29 cellular contexts compared by ENCODE assay signal in the genomic region with DNA sequence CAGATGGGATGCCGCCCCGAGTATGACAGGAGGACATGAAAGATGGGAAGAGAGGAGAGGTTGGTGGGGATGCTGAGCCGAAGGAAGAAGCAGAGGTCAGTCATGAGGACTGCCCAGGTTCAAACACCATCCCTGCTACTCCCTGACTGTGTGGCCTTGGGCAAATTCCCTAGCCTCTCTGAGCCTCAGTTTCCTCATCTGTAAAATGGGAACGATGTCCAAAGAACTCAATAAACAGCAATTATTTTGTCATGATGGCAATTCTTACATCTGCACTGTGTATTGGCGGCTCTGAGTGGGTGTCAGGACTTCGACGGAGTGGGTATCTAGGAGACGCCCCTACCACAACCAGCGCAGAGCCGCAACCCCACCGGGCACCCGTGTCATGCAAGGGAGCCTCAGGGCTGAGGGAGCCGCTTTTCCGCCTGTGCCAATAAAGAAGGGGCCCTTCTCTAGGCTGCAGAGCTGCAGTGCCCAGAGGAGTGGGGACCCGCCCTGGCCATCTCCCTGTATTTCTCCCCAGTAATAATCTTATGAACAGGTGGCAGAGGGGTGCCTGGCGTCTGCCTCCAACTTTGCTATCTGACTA.
"Had no signal": no experiment of that assay in that cellular context is flagged by ENCODE, and none has a peak within 500 bp of the region (broad histone marks: within the 10 kb centered on the region; RNA-seq: fewer than 3 reads in every experiment).

No MANE protein-coding gene starts in this region.

- H3K27me3 ChIP-seq: adrenal gland, ascending aorta, breast epithelium, cardiac muscle cell, colonic mucosa, heart left ventricle had no signal

- H3K27ac Mint-ChIP-seq: activated B cell treated with CpG ODN at 0.5 μM for 24 hours; activated CD8-positive, alpha-beta T cell treated with anti-CD3 and anti-CD28 coated beads for 36 hours; activated naive CD8-positive, alpha-beta T cell; activated T-helper 17 cell treated with anti-CD3 and anti-CD28 coated beads, Interleukin-2, amount 50 U/mL, for 72 hours; endodermal cell; T-helper 1 cell treated with Interleukin-12 subunit alpha and Interleukin-12 subunit beta and Interleukin-4 antibody, amounts not matched to agents 30 μg/mL and 1 μg/mL, for 36 hours had no signal

- H3K4me3 Mint-ChIP-seq: activated B cell treated with CpG ODN at 0.5 μM for 24 hours; activated CD8-positive, alpha-beta T cell treated with anti-CD3 and anti-CD28 coated beads for 36 hours; activated naive CD8-positive, alpha-beta T cell; activated T-cell treated with anti-CD3 and anti-CD28 coated beads, Interleukin-2, amount 50 U/mL, for 4 hours; activated T-helper 17 cell treated with anti-CD3 and anti-CD28 coated beads, Interleukin-2, amount 50 U/mL, for 72 hours; brain; endodermal cell; T-helper 1 cell treated with Interleukin-12 subunit alpha and Interleukin-12 subunit beta and Interleukin-4 antibody, amounts not matched to agents 30 μg/mL and 1 μg/mL, for 36 hours had no signal

- H3K9me3 Mint-ChIP-seq: activated B cell treated with CpG ODN at 0.5 μM for 24 hours; activated CD8-positive, alpha-beta T cell treated with anti-CD3 and anti-CD28 coated beads for 36 hours; activated T-cell treated with anti-CD3 and anti-CD28 coated beads, Interleukin-2, amount 50 U/mL, for 4 hours; activated T-helper 17 cell treated with anti-CD3 and anti-CD28 coated beads, Interleukin-2, amount 50 U/mL, for 72 hours; T-helper 1 cell treated with Interleukin-12 subunit alpha and Interleukin-12 subunit beta and Interleukin-4 antibody, amounts not matched to agents 30 μg/mL and 1 μg/mL, for 36 hours had no signal

- DNase-seq: activated B cell treated with CpG ODN at 0.5 μM for 24 hours; activated CD4-positive, alpha-beta T cell treated with anti-CD3 and anti-CD28 coated beads for 48 hours; activated CD4-positive, alpha-beta T cell treated with anti-CD3 and anti-CD28 coated beads, Interleukin-2, amount 50 U/mL, for 1 hour; activated CD4-positive, alpha-beta T cell treated with anti-CD3 and anti-CD28 coated beads, Interleukin-2, amount 50 U/mL, for 48 hours; activated CD8-positive, alpha-beta memory T cell treated with anti-CD3 and anti-CD28 coated beads for 24 hours; activated CD8-positive, alpha-beta T cell treated with anti-CD3 and anti-CD28 coated beads for 36 hours; activated effector memory CD4-positive, alpha-beta T cell treated with Interleukin-2 at 50 U/mL for 16 hours; activated gamma-delta T cell treated with Interleukin-2 at 50 U/mL for 16 hours; activated naive CD4-positive, alpha-beta T cell treated with anti-CD3 and anti-CD28 coated beads, Interleukin-2, amount 50 U/mL, for 16 hours; activated naive CD4-positive, alpha-beta T cell treated with Interleukin-2 at 50 U/mL for 16 hours; activated T-cell treated with anti-CD3 and anti-CD28 coated beads, Interleukin-2, amount 50 U/mL, for 4 hours; adrenal gland; central memory CD4-positive, alpha-beta T cell; cerebellar nuclear complex; colonic mucosa; effector memory CD4-positive, alpha-beta T cell; endodermal cell; foreskin fibroblast; heart left ventricle; T1000; WERI-Rb-1 had no signal

- FAIRE-seq: frontal cortex had no signal

- H3K4me3 ChIP-seq: adrenal gland, ascending aorta, breast epithelium, cardiac muscle cell, colonic mucosa, heart left ventricle had no signal

- H3K4me1 Mint-ChIP-seq: activated B cell treated with CpG ODN at 0.5 μM for 24 hours; activated T-helper 17 cell treated with anti-CD3 and anti-CD28 coated beads, Interleukin-2, amount 50 U/mL, for 72 hours; endodermal cell had no signal

- H3K4me1 ChIP-seq: adrenal gland, ascending aorta, breast epithelium, colonic mucosa had no signal

- H3K36me3 Mint-ChIP-seq: activated naive CD8-positive, alpha-beta T cell had no signal

- H3K27ac ChIP-seq: adrenal gland, ascending aorta, breast epithelium, cardiac muscle cell, colonic mucosa, heart left ventricle, WERI-Rb-1 had no signal

- H3K9me3 ChIP-seq: adrenal gland, ascending aorta, colonic mucosa had no signal

- H3K36me3 ChIP-seq: adrenal gland, ascending aorta, breast epithelium, cardiac muscle cell, colonic mucosa, heart left ventricle, WERI-Rb-1 had no signal
